9 cellular contexts compared by ENCODE assay signal in the genomic region with DNA sequence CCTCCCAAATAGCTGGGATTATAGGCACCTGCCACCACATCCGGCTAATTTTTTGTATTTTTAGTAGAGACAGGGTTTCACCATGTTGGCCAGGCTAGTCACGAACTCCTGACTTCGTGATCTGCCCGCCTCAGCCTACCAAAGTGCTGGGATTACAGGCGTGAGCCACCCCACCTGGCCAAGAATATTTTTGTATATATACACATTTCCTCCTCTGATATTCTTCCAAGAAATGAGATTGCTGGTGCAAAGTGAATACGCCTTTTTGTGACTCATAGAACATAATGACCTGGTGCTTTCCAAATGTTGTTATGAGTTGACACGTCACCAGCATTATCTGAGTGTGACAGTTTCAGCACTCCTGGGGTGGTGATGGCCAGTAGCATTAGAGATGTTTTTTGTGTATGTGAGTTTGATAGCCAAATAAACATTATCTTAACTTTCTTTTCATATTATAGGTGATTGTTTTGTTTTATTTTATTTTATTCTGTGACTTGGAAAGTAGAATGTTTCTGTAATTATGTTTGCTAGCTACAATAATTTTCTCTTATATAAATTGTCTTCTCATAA. TPM values are rescaled to one million over a fixed set of nuclear protein-coding genes. Genes with fewer than 3 reads are reported as not detected.
DNase-seq lines count a peak whose midpoint lies in the region; ATAC-seq and TF ChIP-seq lines count a peak whose summit lies in the region.
"Had no signal": no experiment of that assay in that cellular context is flagged by ENCODE, and none has a peak within 500 bp of the region (broad histone marks: within the 10 kb centered on the region; RNA-seq: fewer than 3 reads in every experiment).

No MANE protein-coding gene starts in this region.

- TF ChIP-seq CTCF in GM10248 (IDR thresholded peaks at IDR 0.05; ENCODE audit: control extremely low read depth, extremely low read depth, low read depth, missing control alignments) (no peak), HEK293 (tag by site-specific recombination; IDR thresholded peaks at IDR 0.05) (no peak), ovary (IDR thresholded peaks at IDR 0.05) (no peak)

- H3K4me1 ChIP-seq in HEK293 (ENCODE audit: control insufficient read depth, insufficient read depth, low read length) (no peaks in the 10 kb centered on the region), right cardiac atrium (ENCODE audit: control insufficient read depth, insufficient read depth, low read length) (no peaks in the 10 kb centered on the region), ovary (ENCODE audit: insufficient read depth) (no peaks in the 10 kb centered on the region)

- TF ChIP-seq EP300 in ovary (IDR thresholded peaks at IDR 0.05) = no peak

- H3K36me3 ChIP-seq in HEK293 (ENCODE audit: control insufficient read depth in 2 of 2, insufficient read depth in 1 of 2, low read length in 2 of 2) (peaks cover 0 to 13% of the 10 kb centered on the region in 2 experiments; a peak in 2 of 3 replicates), ovary (no peaks in the 10 kb centered on the region)

- 38% methylated on average over 7 of the region's 7 CpGs for WGBS in right cardiac atrium
- 37 to 56% (median 47%) methylated on average over 7 of the region's 7 CpGs for WGBS in ovary, 3 donors

- H3K36me3 Mint-ChIP-seq in T-helper 2 cell treated with Interferon-gamma antibody and Interleukin-4, amounts not matched to agents 5 μg/mL and 100 μg/mL, for 36 hours (ENCODE audit: low read depth) = peaks cover 17% of the 10 kb centered on the region

- H3K4me3 Mint-ChIP-seq in T-helper 2 cell treated with Interferon-gamma antibody and Interleukin-4, amounts not matched to agents 5 μg/mL and 100 μg/mL, for 36 hours = no peak overlapping the region

- H3K27me3 ChIP-seq in right cardiac atrium (ENCODE audit: control insufficient read depth, insufficient read depth) = no peaks in the 10 kb centered on the region
- no peaks in the 10 kb centered on the region for H3K27me3 ChIP-seq in ovary

- H3K27ac Mint-ChIP-seq in T-helper 2 cell treated with Interferon-gamma antibody and Interleukin-4, amounts not matched to agents 5 μg/mL and 100 μg/mL, for 36 hours = no peak overlapping the region

- H3K27me3 Mint-ChIP-seq in T-helper 2 cell treated with Interferon-gamma antibody and Interleukin-4, amounts not matched to agents 5 μg/mL and 100 μg/mL, for 36 hours (ENCODE audit: low read depth) = no peaks in the 10 kb centered on the region

- POLR2A ChIA-PET in GM10248 (lab: Yijun Ruan, JAX) = no interaction called here
- POLR2A ChIA-PET in HEK293 (lab: Yijun Ruan, JAX) = no interaction called here

- H3K9me3 ChIP-seq in HEK293 (ENCODE audit: control insufficient read depth, insufficient read depth, low read depth, low read length) (no peaks in the 10 kb centered on the region), right cardiac atrium (ENCODE audit: control insufficient read depth, low read length) (no peaks in the 10 kb centered on the region), ovary (no peaks in the 10 kb centered on the region)

- CTCF ChIA-PET in GM10248 (lab: Yijun Ruan, JAX) = no interaction called here
- CTCF ChIA-PET in HEK293 (lab: Yijun Ruan, JAX) = interaction anchor here (0.8 kb wide), 1 partner anchor 235 kb away, joined by 3 read pairs; no protein-coding TSS in a partner anchor

- DNase-seq in GM10248 (ENCODE audit: extremely low spot score) = peak; percentile 62
- peak; percentile 15 for DNase-seq in T-helper 2 cell treated with Interferon-gamma antibody and Interleukin-4, amounts not matched to agents 5 μg/mL and 100 μg/mL, for 36 hours (ENCODE audit: low spot score)
- peak in 1 of 3 donors; percentile 36 for DNase-seq in right cardiac atrium
- no peak for DNase-seq in ovary
- DNase-seq in NCI-H1105 treated with DMSO at 0.1 percent for 48 hours (lab: John Stamatoyannopoulos, UW) = no peak
- no peak for DNase-seq in NCI-H2227 treated with DMSO at 0.1 percent for 48 hours (lab: John Stamatoyannopoulos, UW)
- DNase-seq: NCI-H1417 treated with DMSO at 0.1 percent for 48 hours had no signal

- ATAC-seq in right cardiac atrium = peak; percentile 78 to 84
- ATAC-seq in HG03460 (IDR thresholded peaks at IDR 0.05; ENCODE audit: unreplicated experiment) = no peak

- H3K9me3 Mint-ChIP-seq in T-helper 2 cell treated with Interferon-gamma antibody and Interleukin-4, amounts not matched to agents 5 μg/mL and 100 μg/mL, for 36 hours = no peaks in the 10 kb centered on the region

- no peak for TF ChIP-seq POLR2A in ovary (IDR thresholded peaks at IDR 0.05)

- H3K4me3 ChIP-seq in HEK293 (ENCODE audit: low read depth, low read length) (no peak overlapping the region), right cardiac atrium (ENCODE audit: low read length) (no peak overlapping the region), ovary (no peak overlapping the region)

- H3K4me1 Mint-ChIP-seq in T-helper 2 cell treated with Interferon-gamma antibody and Interleukin-4, amounts not matched to agents 5 μg/mL and 100 μg/mL, for 36 hours (ENCODE audit: low read depth) = peaks cover 3% of the 10 kb centered on the region

- intact Hi-C loops in right cardiac atrium (cut with DNase I) (loop anchor here in 1 of 4 donors (10.0 kb wide), 1 partner anchor 56 kb away; no protein-coding TSS in a partner anchor), ovary (cut with DNase I) (no loop called here)

- H3K27ac ChIP-seq in HEK293 (ENCODE audit: extremely low read depth, low read depth, low read length) = no peak overlapping the region
- H3K27ac ChIP-seq in right cardiac atrium (ENCODE audit: low read length) = no peak overlapping the region
- H3K27ac ChIP-seq in ovary = no peak overlapping the region

TF ChIP-seq in HEK293, 187 proteins besides CTCF, POLR2A, EP300 and RAD21:
- TF ChIP-seq SP7 (tag by site-specific recombination; IDR thresholded peaks at IDR 0.05) (peak; percentile 53; the same call in 1 of the 2 replicates), ZNF600 (tag by site-specific recombination; IDR thresholded peaks at IDR 0.05) (no peak), ZNF664 (tag by site-specific recombination; IDR thresholded peaks at IDR 0.05) (no peak), HIC1 (tag by site-specific recombination; IDR thresholded peaks at IDR 0.05) (0 out of 2 replicates have a peak, but pooled peaks have one; percentile 23), KLF17 (tag by site-specific recombination; IDR thresholded peaks at IDR 0.05) (0 out of 2 replicates have a peak, but pooled peaks have one; percentile 49), ZNF629 (tag by site-specific recombination; IDR thresholded peaks at IDR 0.05) (peak; percentile 69), ZNF274 (IDR thresholded peaks at IDR 0.05; ENCODE audit: low read length) (no peak), ZNF274 (tag by site-specific recombination; IDR thresholded peaks at IDR 0.05; ENCODE audit: borderline replicate concordance) (no peak), ZBTB26 (tag by site-specific recombination; optimal IDR thresholded peaks at IDR 0.05) (no peak)

RNA-seq across cellular contexts. Expression of gene KCNK1, which starts 54.9 kb away (rescaled TPM):
- total RNA-seq in right cardiac atrium (10 to 100 TPM; 72.0 to 95.6 (median 86.0) TPM), ovary (10 to 100 TPM in 1 of 7 donors, 1 to 10 TPM in 6; 3.4 to 24.8 (median 6.4) TPM)
- polyA plus RNA-seq in right cardiac atrium (82.2 TPM), ovary (1 to 10 TPM; 3.1 to 4.9 TPM)

Comparison
In these comparisons a context has a peak if more than half of its experiments do, and no peak if none do; other contexts are left out.
1. DNase-seq: peak in GM10248 (single experiment) and T-helper 2 cell treated with Interferon-gamma antibody and Interleukin-4, amounts not matched to agents 5 μg/mL and 100 μg/mL, for 36 hours (single experiment); none in ovary (0 of 5), NCI-H1105 treated with DMSO at 0.1 percent for 48 hours (single experiment) and NCI-H2227 treated with DMSO at 0.1 percent for 48 hours (single experiment).